ENCODE assay signal across 8 cellular contexts in the genomic region with DNA sequence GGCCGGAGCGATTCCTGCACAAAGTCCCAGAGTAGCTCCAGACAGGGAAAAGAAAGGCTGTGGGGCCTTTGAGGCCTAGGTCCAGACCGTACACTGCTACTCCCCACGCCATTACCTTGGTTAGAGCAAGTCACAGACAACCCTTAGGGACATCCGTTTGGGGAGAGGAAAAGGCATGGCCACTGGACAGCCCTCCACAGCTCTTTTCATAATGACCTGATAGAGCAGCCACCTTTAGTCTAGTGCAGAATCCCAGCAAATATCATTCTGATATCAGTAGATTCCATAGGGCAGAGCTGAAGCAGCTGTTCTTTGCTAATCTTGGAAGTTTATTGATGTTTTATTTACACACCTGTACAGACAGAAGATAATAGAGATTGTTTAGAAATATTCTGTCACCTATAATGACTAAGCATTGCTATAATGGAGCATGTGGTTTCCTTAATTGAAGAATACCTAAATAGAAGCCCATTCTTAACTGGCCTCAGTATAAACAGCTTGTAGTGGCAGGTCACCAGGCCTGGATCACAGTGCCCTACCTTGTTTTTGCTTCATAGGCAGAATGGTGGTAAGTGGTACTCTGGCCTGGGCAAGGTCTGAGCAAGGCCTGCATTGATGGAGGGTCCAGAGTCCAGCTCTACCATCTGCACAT. TPM values are rescaled to one million over a fixed set of nuclear protein-coding genes. Genes with fewer than 3 reads are reported as not detected.
DNase-seq lines count a peak whose midpoint lies in the region; ATAC-seq, FAIRE-seq and TF ChIP-seq lines count a peak whose summit lies in the region.

No MANE protein-coding gene starts in this region.

- H2AFZ ChIP-seq in neural progenitor cell (replicated peaks) = no peak overlapping the region

- H3K4me2 ChIP-seq in neural progenitor cell = no peak overlapping the region

- peaks cover 2% of the 10 kb centered on the region for H3F3A ChIP-seq in neural progenitor cell (ENCODE audit: low read depth)

- H3K4me3 Mint-ChIP-seq in neural progenitor cell = no peak overlapping the region

- H3K27ac ChIP-seq in C4-2B = peak overlapping the region; percentile 87
- H3K27ac ChIP-seq in neural progenitor cell = no peak overlapping the region

- ATAC-seq in omental fat pad (ENCODE audit: low FRiP score) (peak; percentile 19), GM18502 (IDR thresholded peaks at IDR 0.05; ENCODE audit: poor library complexity, unreplicated experiment) (no peak)

- TF ChIP-seq CTCF in C4-2B (conservative IDR thresholded peaks at IDR 0.05) (no peak), bronchial epithelial cell (IDR thresholded peaks at IDR 0.05; ENCODE audit: insufficient read depth, low read length, severe bottlenecking) (no peak), omental fat pad (IDR thresholded peaks at IDR 0.05) (no peak), neural progenitor cell (IDR thresholded peaks at IDR 0.05) (no peak)

- no peaks in the 10 kb centered on the region for H3K9me3 ChIP-seq in neural progenitor cell (ENCODE audit: low read depth)

- H3K4me1 Mint-ChIP-seq in neural progenitor cell = peaks cover 41% of the 10 kb centered on the region

- H3K27ac Mint-ChIP-seq in neural progenitor cell = no peak overlapping the region

- DNase-seq in NCI-H146 (lab: John Stamatoyannopoulos, UW) (peak; percentile 74), bronchial epithelial cell (ENCODE audit: low read depth) (peak; percentile 26), omental fat pad (ENCODE audit: low spot score) (no peak), superior temporal gyrus (ENCODE audit: extremely low spot score) (no peak), NCI-H226 (no peak), neural progenitor cell (ENCODE audit: low spot score) (no peak)

- H3K9ac ChIP-seq in neural progenitor cell = no peak overlapping the region

- H3K27me3 ChIP-seq in bronchial epithelial cell (ENCODE audit: control insufficient read depth, insufficient read depth, low read length) (no peaks in the 10 kb centered on the region), neural progenitor cell (no peaks in the 10 kb centered on the region)

- FAIRE-seq in bronchial epithelial cell (lab: Jason Lieb, UNC) = no peak

- H3K36me3 ChIP-seq in bronchial epithelial cell (ENCODE audit: control insufficient read depth, insufficient read depth, low read length) (peaks cover 3% of the 10 kb centered on the region), neural progenitor cell (no peaks in the 10 kb centered on the region)

- peaks cover 7% of the 10 kb centered on the region for H3K4me1 ChIP-seq in neural progenitor cell

- no peaks in the 10 kb centered on the region for H3K79me2 ChIP-seq in neural progenitor cell (ENCODE audit: low read depth)

- H4K20me1 ChIP-seq in neural progenitor cell (ENCODE audit: low read depth) = peaks cover 11% of the 10 kb centered on the region

- H3K27me3 Mint-ChIP-seq in neural progenitor cell (ENCODE audit: insufficient read depth, low read depth) = peaks cover 2% of the 10 kb centered on the region

- H3K9me3 Mint-ChIP-seq in neural progenitor cell = no peaks in the 10 kb centered on the region

- H3K4me3 ChIP-seq in bronchial epithelial cell (ENCODE audit: low read depth, low read length) = no peak overlapping the region
- no peak overlapping the region for H3K4me3 ChIP-seq in neural progenitor cell

- H3K36me3 Mint-ChIP-seq in neural progenitor cell = peaks cover 13% of the 10 kb centered on the region

RNA-seq across cellular contexts. Expression of a gene that starts 27.9 kb away (rescaled TPM):
- total RNA-seq in bronchial epithelial cell (45.0 and 78.7 TPM in 2 replicates), omental fat pad (10 to 100 TPM; 75.4 to 91.0 (median 82.0) TPM), neural progenitor cell (ENCODE audit: low replicate concordance) (25.2 and 54.4 TPM in 2 replicates)

RNA-seq across cellular contexts. Expression of a gene that starts 52.3 kb away (rescaled TPM):
- total RNA-seq in bronchial epithelial cell = 119 and 203 TPM in 2 replicates
- 100 to 1,000 TPM; 105 to 140 (median 124) TPM for total RNA-seq in omental fat pad
- 95.8 and 222 TPM in 2 replicates for total RNA-seq in neural progenitor cell (ENCODE audit: low replicate concordance)

Comparison
In these comparisons a context has a peak if more than half of its experiments do, and no peak if none do; other contexts are left out.
1. DNase-seq: peak in NCI-H146 (single experiment) and bronchial epithelial cell (single experiment); none in omental fat pad (single experiment), superior temporal gyrus (single experiment), NCI-H226 (single experiment) and neural progenitor cell (single experiment).